Comparison of ENCODE assay signal across 11 cellular contexts in genomic region chr5:39423331-39423751, GRCh38. TPM values are rescaled to one million over a fixed set of nuclear protein-coding genes. Genes with fewer than 3 reads are reported as not detected.
DNase-seq lines count a peak whose midpoint lies in the region; ATAC-seq and TF ChIP-seq lines count a peak whose summit lies in the region.
"Had no signal": no experiment of that assay in that cellular context is flagged by ENCODE, and none has a peak within 500 bp of the region (broad histone marks: within the 10 kb centered on the region; RNA-seq: fewer than 3 reads in every experiment).

No MANE protein-coding gene starts in this region.

- TF ChIP-seq CTCF in HFF-Myc (IDR thresholded peaks at IDR 0.05; ENCODE audit: low read depth, low read length, missing control alignments) (no peak), choroid plexus epithelial cell (conservative IDR thresholded peaks at IDR 0.05; ENCODE audit: low read depth, low read length) (no peak), right lobe of liver (IDR thresholded peaks at IDR 0.05) (no peak), BE2C (IDR thresholded peaks at IDR 0.05; ENCODE audit: low read depth, low read length) (no peak)

- H3K9me3 ChIP-seq in right lobe of liver (no peaks in the 10 kb centered on the region), subcutaneous abdominal adipose tissue (ENCODE audit: control insufficient read depth in 5 of 5, low read length in 5 of 5) (no peaks in the 10 kb centered on the region), BE2C (no peaks in the 10 kb centered on the region)

- H3K4me3 ChIP-seq in HFF-Myc (replicated peaks; ENCODE audit: low read depth, low read length) (peak overlapping the region; percentile 86), choroid plexus epithelial cell (ENCODE audit: low read depth, low read length) (peak overlapping the region; percentile 84), right lobe of liver (peak overlapping the region; percentile 18 to 47 (median 31)), subcutaneous abdominal adipose tissue (ENCODE audit: low read depth in 1 of 5, low read length in 5 of 5) (peak overlapping the region; percentile 77 to 94 (median 84)), BE2C (ENCODE audit: low read depth, low read length) (no peak overlapping the region)

- WGBS in right lobe of liver (ENCODE audit: insufficient coverage, low coverage, low lambda C conversion rate, missing lambda C conversion rate), result 64% methylated on average over 2 of the region's 2 CpGs

- H3K4me1 ChIP-seq in right lobe of liver, result peaks cover 0 to 4% (median 0%) of the 10 kb centered on the region in 4 donors
- H3K4me1 ChIP-seq in subcutaneous abdominal adipose tissue (ENCODE audit: control insufficient read depth in 5 of 5, insufficient read depth in 5 of 5, low read length in 5 of 5), result peaks cover 6 to 80% (median 76%) of the 10 kb centered on the region in 5 donors
- no peaks in the 10 kb centered on the region for H3K4me1 ChIP-seq in BE2C

- H3K36me3 ChIP-seq in right lobe of liver (no peaks in the 10 kb centered on the region), subcutaneous abdominal adipose tissue (ENCODE audit: control insufficient read depth in 5 of 5, insufficient read depth in 5 of 5, low read length in 5 of 5) (no peaks in the 10 kb centered on the region), BE2C (no peaks in the 10 kb centered on the region)

- H3K27me3 ChIP-seq in right lobe of liver (no peaks in the 10 kb centered on the region), subcutaneous abdominal adipose tissue (ENCODE audit: control insufficient read depth in 5 of 5, insufficient read depth in 4 of 5, low read length in 5 of 5) (no peaks in the 10 kb centered on the region), BE2C (peaks cover 40% of the 10 kb centered on the region)

- H3K27ac ChIP-seq in right lobe of liver (peak overlapping the region in 2 of 3 donors; percentile 39), subcutaneous abdominal adipose tissue (ENCODE audit: low read depth, low read length) (peak overlapping the region; percentile 96)
- H3K27ac ChIP-seq: RWPE1 had no signal

- no peak for DNase-seq in HFF-Myc (ENCODE audit: extremely low read depth, low read depth)
- DNase-seq in choroid plexus epithelial cell (ENCODE audit: low read depth), result no peak
- no peak for DNase-seq in right lobe of liver
- no peak for DNase-seq in activated T-cell treated with anti-CD3 and anti-CD28 coated beads, Interleukin-2, amount 50 U/mL, for 48 hours
- no peak for DNase-seq in BE2C
- DNase-seq in DMS79 (lab: John Stamatoyannopoulos, UW), result no peak
- DNase-seq: activated CD8-positive, alpha-beta memory T cell treated with anti-CD3 and anti-CD28 coated beads, Interleukin-2, amount 50 U/mL, for 48 hours; stimulated activated CD4-positive, alpha-beta T cell treated with anti-CD3 and anti-CD28 coated beads, Interleukin-1b, Interleukin-23, amount 100 ng/mL, for 48 hours had no signal

- H3K9ac ChIP-seq in subcutaneous abdominal adipose tissue (ENCODE audit: low read length in 5 of 5), result peak overlapping the region; percentile 22 to 94 (median 85)

- TF ChIP-seq POLR2A in right lobe of liver (IDR thresholded peaks at IDR 0.05), result no peak

- no peak for ATAC-seq in right lobe of liver
- no peak for ATAC-seq in GM21515 (IDR thresholded peaks at IDR 0.05; ENCODE audit: unreplicated experiment)

- intact Hi-C loops in right lobe of liver (cut with DNase I), result no loop called here

RNA-seq across cellular contexts. Expression of gene DAB2, which starts 1.4 kb away (rescaled TPM):
- total RNA-seq in right lobe of liver, result 10 to 100 TPM in 5 of 6 experiments, 1 to 10 TPM in 1; 7.3 to 32.8 (median 14.0) TPM
- polyA plus RNA-seq in BE2C (2012; ENCODE audit: insufficient read depth, insufficient read length, low read depth), result not detected

RNA-seq across cellular contexts. Expression of gene C9, which starts 59.0 kb away (rescaled TPM):
- 1,000 to 10,000 TPM in 5 of 6 experiments, 100 to 1,000 TPM in 1; 926 to 1,698 (median 1,449) TPM for total RNA-seq in right lobe of liver
- polyA plus RNA-seq in BE2C (2012; ENCODE audit: insufficient read depth, insufficient read length, low read depth), result not detected
